8 cellular contexts compared by ENCODE assay signal in genomic region chr1:13730751-13731482, GRCh38. TPM values are rescaled to one million over a fixed set of nuclear protein-coding genes. Genes with fewer than 3 reads are reported as not detected.
DNase-seq lines count a peak whose midpoint lies in the region; ATAC-seq and TF ChIP-seq lines count a peak whose summit lies in the region.

No MANE protein-coding gene starts in this region.

- H3K36me3 ChIP-seq in thoracic aorta, result no peaks in the 10 kb centered on the region

- no peaks in the 10 kb centered on the region for H3K9me3 Mint-ChIP-seq in activated naive CD8-positive, alpha-beta T cell treated with anti-CD3 and anti-CD28 coated beads, Interleukin-2, amount 10 ng/mL, durations not matched to agents 7 days and 5 days
- no peaks in the 10 kb centered on the region for H3K9me3 Mint-ChIP-seq in natural killer cell treated with Interleukin-12 subunit alpha and Interleukin-12 subunit beta and Interleukin-15 and Interleukin-18, amount 100 ng/mL, for 72 hours

- POLR2A ChIA-PET in activated naive CD8-positive, alpha-beta T cell treated with anti-CD3 and anti-CD28 coated beads, Interleukin-2, amount 10 ng/mL, durations not matched to agents 7 days and 5 days (lab: Charles Lee), result interaction anchor here (0.7 to 6.4 kb wide), 10 partner anchors 9 to 186 kb away, joined by 3 to 88 read pairs (median 4); no protein-coding TSS in a partner anchor

- peak; percentile 88 for ATAC-seq in GM18909 (IDR thresholded peaks at IDR 0.05; ENCODE audit: poor library complexity, unreplicated experiment)
- peak; percentile 74 for ATAC-seq in HG03025 (IDR thresholded peaks at IDR 0.05; ENCODE audit: low FRiP score, unreplicated experiment)
- peak; percentile 91 for ATAC-seq in activated naive CD8-positive, alpha-beta T cell treated with anti-CD3 and anti-CD28 coated beads, Interleukin-2, amount 10 ng/mL, durations not matched to agents 7 days and 5 days (ENCODE audit: low read depth)
- ATAC-seq in natural killer cell treated with Interleukin-12 subunit alpha and Interleukin-12 subunit beta and Interleukin-15 and Interleukin-18, amount 100 ng/mL, for 72 hours, result peak; percentile 94 to 96
- ATAC-seq in thoracic aorta (ENCODE audit: insufficient number of reproducible peaks, low FRiP score, low read depth), result no peak

- H3K4me3 Mint-ChIP-seq in activated naive CD8-positive, alpha-beta T cell treated with anti-CD3 and anti-CD28 coated beads, Interleukin-2, amount 10 ng/mL, durations not matched to agents 7 days and 5 days, result peak overlapping the region; percentile 90
- H3K4me3 Mint-ChIP-seq in natural killer cell treated with Interleukin-12 subunit alpha and Interleukin-12 subunit beta and Interleukin-15 and Interleukin-18, amount 100 ng/mL, for 72 hours, result peak overlapping the region; percentile 86

- peak overlapping the region; percentile 100 for H3K27ac Mint-ChIP-seq in activated naive CD8-positive, alpha-beta T cell treated with anti-CD3 and anti-CD28 coated beads, Interleukin-2, amount 10 ng/mL, durations not matched to agents 7 days and 5 days
- peak overlapping the region; percentile 89 to 99 for H3K27ac Mint-ChIP-seq in natural killer cell treated with Interleukin-12 subunit alpha and Interleukin-12 subunit beta and Interleukin-15 and Interleukin-18, amount 100 ng/mL, for 72 hours

- TF ChIP-seq CTCF in thoracic aorta (IDR thresholded peaks at IDR 0.05), result no peak

- peak overlapping the region; percentile 37 for H3K4me3 ChIP-seq in thoracic aorta

- peaks cover 15 to 39% of the 10 kb centered on the region in 2 donors for H3K4me1 ChIP-seq in thoracic aorta (ENCODE audit: control insufficient read depth in 1 of 2, low read depth in 2 of 2)

- peak; percentile 82 for DNase-seq in T follicular helper cell (ENCODE audit: low read depth)
- DNase-seq in activated naive CD8-positive, alpha-beta T cell treated with anti-CD3 and anti-CD28 coated beads, Interleukin-2, amount 10 ng/mL, durations not matched to agents 7 days and 5 days, result peak; percentile 76
- DNase-seq in natural killer cell treated with Interleukin-12 subunit alpha and Interleukin-12 subunit beta and Interleukin-15 and Interleukin-18, amount 100 ng/mL, for 72 hours (ENCODE audit: low spot score), result peak; percentile 81
- no peak for DNase-seq in thoracic aorta (ENCODE audit: low spot score)
- DNase-seq in ecto neural progenitor cell (ENCODE audit: low spot score), result no peak
- no peak for DNase-seq in amygdala (lab: John Stamatoyannopoulos, UW)

- peaks cover 59% of the 10 kb centered on the region for H3K4me1 Mint-ChIP-seq in activated naive CD8-positive, alpha-beta T cell treated with anti-CD3 and anti-CD28 coated beads, Interleukin-2, amount 10 ng/mL, durations not matched to agents 7 days and 5 days
- H3K4me1 Mint-ChIP-seq in natural killer cell treated with Interleukin-12 subunit alpha and Interleukin-12 subunit beta and Interleukin-15 and Interleukin-18, amount 100 ng/mL, for 72 hours (ENCODE audit: low read depth in 2 of 2), result peaks cover 51 to 59% of the 10 kb centered on the region in 2 donors

- H3K36me3 Mint-ChIP-seq in activated naive CD8-positive, alpha-beta T cell treated with anti-CD3 and anti-CD28 coated beads, Interleukin-2, amount 10 ng/mL, durations not matched to agents 7 days and 5 days, result peaks cover 9% of the 10 kb centered on the region
- H3K36me3 Mint-ChIP-seq in natural killer cell treated with Interleukin-12 subunit alpha and Interleukin-12 subunit beta and Interleukin-15 and Interleukin-18, amount 100 ng/mL, for 72 hours, result no peaks in the 10 kb centered on the region

- H3K27me3 ChIP-seq in thoracic aorta (replicated peaks; ENCODE audit: insufficient read depth), result no peaks in the 10 kb centered on the region

- no peaks in the 10 kb centered on the region for H3K9me3 ChIP-seq in thoracic aorta

- no peaks in the 10 kb centered on the region for H3K27me3 Mint-ChIP-seq in activated naive CD8-positive, alpha-beta T cell treated with anti-CD3 and anti-CD28 coated beads, Interleukin-2, amount 10 ng/mL, durations not matched to agents 7 days and 5 days
- H3K27me3 Mint-ChIP-seq in natural killer cell treated with Interleukin-12 subunit alpha and Interleukin-12 subunit beta and Interleukin-15 and Interleukin-18, amount 100 ng/mL, for 72 hours, result no peaks in the 10 kb centered on the region

- H3K27ac ChIP-seq in thoracic aorta, result no peak overlapping the region

RNA-seq across cellular contexts. Expression of gene PRDM2, which starts 30.9 kb away (rescaled TPM):
- total RNA-seq in activated naive CD8-positive, alpha-beta T cell treated with anti-CD3 and anti-CD28 coated beads, Interleukin-2, amount 10 ng/mL, durations not matched to agents 7 days and 5 days, result 10 to 100 TPM; 75.2 to 79.8 TPM
- 10 to 100 TPM; 80.1 to 91.3 TPM for total RNA-seq in natural killer cell treated with Interleukin-12 subunit alpha and Interleukin-12 subunit beta and Interleukin-15 and Interleukin-18, amount 100 ng/mL, for 72 hours
- total RNA-seq in thoracic aorta, result 10 to 100 TPM; 43.0 to 45.4 TPM

Comparison
In these comparisons a context has a peak if more than half of its experiments do, and no peak if none do; other contexts are left out.
1. DNase-seq: peak in T follicular helper cell (single experiment), activated naive CD8-positive, alpha-beta T cell treated with anti-CD3 and anti-CD28 coated beads, Interleukin-2, amount 10 ng/mL, durations not matched to agents 7 days and 5 days (single experiment) and natural killer cell treated with Interleukin-12 subunit alpha and Interleukin-12 subunit beta and Interleukin-15 and Interleukin-18, amount 100 ng/mL, for 72 hours (single experiment); none in thoracic aorta (single experiment), ecto neural progenitor cell (single experiment) and amygdala (0 of 56).